23 cellular contexts compared by ENCODE assay signal in genomic region chr16:68784226-68784625, GRCh38. TPM values are rescaled to one million over a fixed set of nuclear protein-coding genes. Genes with fewer than 3 reads are reported as not detected.
DNase-seq lines count a peak whose midpoint lies in the region; ATAC-seq and TF ChIP-seq lines count a peak whose summit lies in the region.
"Had no signal": no experiment of that assay in that cellular context is flagged by ENCODE, and none has a peak within 500 bp of the region (broad histone marks: within the 10 kb centered on the region; RNA-seq: fewer than 3 reads in every experiment).

No MANE protein-coding gene starts in this region.

- intact Hi-C loops in Calu3 (cut with micrococcal nuclease; ENCODE audit: unreplicated experiment): no loop called here

- H3K9me3 ChIP-seq in effector memory CD4-positive, alpha-beta T cell (ENCODE audit: control insufficient read depth, low read length): no peaks in the 10 kb centered on the region
- H3K9me3 ChIP-seq in HAP-1: no peaks in the 10 kb centered on the region
- H3K9me3 ChIP-seq: SJSA1 had no signal

- no peak for DNase-seq in Calu3
- DNase-seq in epithelial cell of prostate (ENCODE audit: low read depth, low spot score): no peak
- peak; percentile 69 for DNase-seq in putamen (ENCODE audit: low spot score)
- no peak for DNase-seq in effector memory CD4-positive, alpha-beta T cell
- DNase-seq in HAP-1 (ENCODE audit: low spot score in 2 of 2): no peak
- DNase-seq in ACHN: no peak
- DNase-seq: EL; GF-D8; H7; NCI-H1105 treated with DMSO at 0.1 percent for 48 hours; NCI-H2029 treated with DMSO at 0.1 percent for 48 hours; NCI-H226; NCI-H510A treated with DMSO at 0.1 percent for 48 hours; NCI-H748 treated with DMSO at 0.1 percent for 48 hours; NK-92 treated with Interleukin-12 subunit alpha and Interleukin-12 subunit beta, amount 100 ng/mL, for 24 hours had no signal

- in situ Hi-C loops in HAP-1 (cut with MboI; ENCODE audit: low sequenced_read_pairs) (no loop called here), ACHN (cut with HindIII; ENCODE audit: low pct_ligation_motif_present, low pct_unique_long_range_greater_than_20kb, low sequenced_read_pairs) (no loop called here)

- H3K9me3 Mint-ChIP-seq in Calu3 (ENCODE audit: low read depth, unreplicated experiment): no peaks in the 10 kb centered on the region

- CTCF ChIA-PET in Calu3 (lab: Charles Lee): no interaction called here

- H3K27ac Mint-ChIP-seq in Calu3 (ENCODE audit: unreplicated experiment): peak overlapping the region; percentile 32
- H3K27ac Mint-ChIP-seq: B cell, CD14-positive monocyte had no signal

- TF ChIP-seq CTCF in Calu3 (IDR thresholded peaks at IDR 0.05; ENCODE audit: unreplicated experiment): no peak

- no peak for ATAC-seq in GM18520 (IDR thresholded peaks at IDR 0.05; ENCODE audit: unreplicated experiment)
- ATAC-seq: Right ventricle myocardium inferior had no signal

- H3K36me3 ChIP-seq in effector memory CD4-positive, alpha-beta T cell (ENCODE audit: control insufficient read depth, insufficient read depth, low read length): no peaks in the 10 kb centered on the region
- H3K36me3 ChIP-seq in HAP-1 (replicated peaks): no peaks in the 10 kb centered on the region
- H3K36me3 ChIP-seq: SJSA1 had no signal

- no peak overlapping the region for H3K4me3 ChIP-seq in effector memory CD4-positive, alpha-beta T cell (ENCODE audit: insufficient read depth, low read depth, low read length, poor library complexity, severe bottlenecking)
- H3K4me3 ChIP-seq in HAP-1: no peak overlapping the region
- H3K4me3 ChIP-seq: SJSA1 had no signal

- peaks cover 30% of the 10 kb centered on the region for H3K4me1 Mint-ChIP-seq in Calu3 (ENCODE audit: low read depth, unreplicated experiment)

- BruUV-seq in Calu3 (replicated peaks; lab: Mats Ljungman, UMichigan): no TSS peak

- H3K4me3 Mint-ChIP-seq in Calu3 (ENCODE audit: low read depth, unreplicated experiment): no peak overlapping the region
- H3K4me3 Mint-ChIP-seq: B cell, CD14-positive monocyte had no signal

- no peaks in the 10 kb centered on the region for H3K27me3 Mint-ChIP-seq in Calu3 (ENCODE audit: unreplicated experiment)
- H3K27me3 Mint-ChIP-seq: B cell had no signal

- H3K27me3 ChIP-seq in effector memory CD4-positive, alpha-beta T cell (replicated peaks; ENCODE audit: control insufficient read depth, insufficient read depth, low read length, poor library complexity, severe bottlenecking): no peaks in the 10 kb centered on the region
- no peaks in the 10 kb centered on the region for H3K27me3 ChIP-seq in HAP-1 (ENCODE audit: low read depth)
- H3K27me3 ChIP-seq: SJSA1 had no signal

- H3K36me3 Mint-ChIP-seq in Calu3 (ENCODE audit: insufficient read depth, unreplicated experiment): peaks cover 43% of the 10 kb centered on the region
- H3K36me3 Mint-ChIP-seq: CD14-positive monocyte had no signal

- H3K27ac ChIP-seq in angular gyrus (ENCODE audit: low read depth, low read length): peak overlapping the region; percentile 59
- H3K27ac ChIP-seq in epithelial cell of prostate: peak overlapping the region; percentile 65
- H3K27ac ChIP-seq in effector memory CD4-positive, alpha-beta T cell (ENCODE audit: insufficient read depth, low read length, poor library complexity, severe bottlenecking): no peak overlapping the region
- H3K27ac ChIP-seq: KMS-11, SJSA1 had no signal

- H3K4me1 ChIP-seq in effector memory CD4-positive, alpha-beta T cell (ENCODE audit: control insufficient read depth, insufficient read depth, low read length, poor library complexity, severe bottlenecking): no peaks in the 10 kb centered on the region
- peaks cover 9% of the 10 kb centered on the region for H3K4me1 ChIP-seq in HAP-1
- H3K4me1 ChIP-seq: SJSA1 had no signal

RNA-seq across cellular contexts. Expression of gene CDH1, which starts 47.1 kb away (rescaled TPM):
- 328 and 421 TPM in 2 replicates for total RNA-seq in Calu3 (2022)
- total RNA-seq: OCI-LY7, Right ventricle myocardium inferior had no signal

RNA-seq across cellular contexts. Expression of gene TANGO6, which starts 59.1 kb away (rescaled TPM):
- 18.0 TPM in 2 replicates for total RNA-seq in Calu3 (2022)
